ENCODE assay signal across 17 cellular contexts in genomic region chr20:32451682-32452461, GRCh38.
A peak's percentile ranks its signal among the peaks of the same experiment; 100 is the strongest.
DNase-seq lines count a peak whose midpoint lies in the region; ATAC-seq and TF ChIP-seq lines count a peak whose summit lies in the region.
"Had no signal": no experiment of that assay in that cellular context is flagged by ENCODE, and none has a peak within 500 bp of the region (broad histone marks: within the 10 kb centered on the region; RNA-seq: fewer than 3 reads in every experiment).

No MANE protein-coding gene starts in this region.

- peaks cover 100% of the 10 kb centered on the region for H4K20me1 ChIP-seq in BLaER1

- in situ Hi-C loops in GM13977 (cut with MboI; ENCODE audit: low pct_unique_long_range_greater_than_20kb, low sequenced_read_pairs, unreplicated experiment): no loop called here

- H3K36me3 ChIP-seq in BLaER1 (peaks cover 94% of the 10 kb centered on the region), ascending aorta (peaks cover 8 to 19% of the 10 kb centered on the region in 2 donors)
- H3K36me3 ChIP-seq in naive thymus-derived CD4-positive, alpha-beta T cell (ENCODE audit: control insufficient read depth in 2 of 3, insufficient read depth in 3 of 3, low read length in 3 of 3): peaks cover 0 to 100% (median 22%) of the 10 kb centered on the region in 3 experiments

- H3K4me3 ChIP-seq in BLaER1: peak overlapping the region; percentile 10; the same call in 1 of the 2 replicates
- H3K4me3 ChIP-seq in naive thymus-derived CD4-positive, alpha-beta T cell (ENCODE audit: low read length): no peak overlapping the region
- no peak overlapping the region for H3K4me3 ChIP-seq in ascending aorta

- H3K27me3 Mint-ChIP-seq in activated naive CD8-positive, alpha-beta T cell treated with anti-CD3 and anti-CD28 coated beads, Interleukin-2, amount 10 ng/mL, durations not matched to agents 7 days and 5 days: no peaks in the 10 kb centered on the region
- H3K27me3 Mint-ChIP-seq in naive thymus-derived CD4-positive, alpha-beta T cell: no peaks in the 10 kb centered on the region
- no peaks in the 10 kb centered on the region for H3K27me3 Mint-ChIP-seq in activated T-helper 2 cell treated with anti-CD3 and anti-CD28 coated beads, Interferon-gamma antibody, Interleukin-2, Interleukin-4, amounts not matched to agents 10 μg/mL and 5 μg/mL and 100 μg/mL, durations not matched to agents 14 hours and 24 hours and 36 hours (ENCODE audit: low read depth)
- H3K27me3 Mint-ChIP-seq: activated CD4-positive, alpha-beta T cell treated with anti-CD3 and anti-CD28 coated beads, Interleukin-2, amount 10 ng/mL, durations not matched to agents 24 days and 14 days had no signal

- H3K27ac Mint-ChIP-seq in activated naive CD8-positive, alpha-beta T cell treated with anti-CD3 and anti-CD28 coated beads, Interleukin-2, amount 10 ng/mL, durations not matched to agents 7 days and 5 days: peak overlapping the region; percentile 20
- H3K27ac Mint-ChIP-seq in naive thymus-derived CD4-positive, alpha-beta T cell: peak overlapping the region in 8 of 9 donors; percentile 57 to 87 (median 75)
- H3K27ac Mint-ChIP-seq in activated T-helper 2 cell treated with anti-CD3 and anti-CD28 coated beads, Interferon-gamma antibody, Interleukin-2, Interleukin-4, amounts not matched to agents 10 μg/mL and 5 μg/mL and 100 μg/mL, durations not matched to agents 14 hours and 24 hours and 36 hours: no peak overlapping the region
- H3K27ac Mint-ChIP-seq: activated CD4-positive, alpha-beta T cell treated with anti-CD3 and anti-CD28 coated beads, Interleukin-2, amount 10 ng/mL, durations not matched to agents 24 days and 14 days had no signal

- H3K27ac ChIP-seq in BLaER1 (peak overlapping the region; percentile 48; the same call in 1 of the 2 replicates), ascending aorta (no peak overlapping the region)
- H3K27ac ChIP-seq in naive thymus-derived CD4-positive, alpha-beta T cell (ENCODE audit: low read depth, low read length): no peak overlapping the region

- CTCF ChIA-PET in naive thymus-derived CD4-positive, alpha-beta T cell (lab: Charles Lee): interaction anchor here (0.6 kb wide), 1 partner anchor 67 kb away, joined by 6 read pairs; no protein-coding TSS in a partner anchor

- peaks cover 1% of the 10 kb centered on the region for H3K4me1 Mint-ChIP-seq in activated naive CD8-positive, alpha-beta T cell treated with anti-CD3 and anti-CD28 coated beads, Interleukin-2, amount 10 ng/mL, durations not matched to agents 7 days and 5 days
- H3K4me1 Mint-ChIP-seq in naive thymus-derived CD4-positive, alpha-beta T cell: peaks cover 2 to 24% (median 15%) of the 10 kb centered on the region in 7 donors
- no peaks in the 10 kb centered on the region for H3K4me1 Mint-ChIP-seq in activated T-helper 2 cell treated with anti-CD3 and anti-CD28 coated beads, Interferon-gamma antibody, Interleukin-2, Interleukin-4, amounts not matched to agents 10 μg/mL and 5 μg/mL and 100 μg/mL, durations not matched to agents 14 hours and 24 hours and 36 hours (ENCODE audit: low read depth)

- H3K9ac ChIP-seq in BLaER1: no peak overlapping the region

- no peaks in the 10 kb centered on the region for H3K9me3 ChIP-seq in BLaER1
- no peaks in the 10 kb centered on the region for H3K9me3 ChIP-seq in naive thymus-derived CD4-positive, alpha-beta T cell (ENCODE audit: control insufficient read depth in 2 of 3, low read length in 3 of 3)
- H3K9me3 ChIP-seq in ascending aorta: no peaks in the 10 kb centered on the region

- POLR2A ChIA-PET in activated naive CD8-positive, alpha-beta T cell treated with anti-CD3 and anti-CD28 coated beads, Interleukin-2, amount 10 ng/mL, durations not matched to agents 7 days and 5 days (lab: Charles Lee): no interaction called here
- POLR2A ChIA-PET in naive thymus-derived CD4-positive, alpha-beta T cell (lab: Charles Lee): no interaction called here

- H3K4me2 ChIP-seq in BLaER1: peak overlapping the region; percentile 89

- H3K27me3 ChIP-seq in BLaER1: no peaks in the 10 kb centered on the region
- H3K27me3 ChIP-seq in naive thymus-derived CD4-positive, alpha-beta T cell (ENCODE audit: control insufficient read depth in 2 of 2, insufficient read depth in 2 of 2, low read length in 2 of 2): no peaks in the 10 kb centered on the region
- H3K27me3 ChIP-seq in ascending aorta: no peaks in the 10 kb centered on the region

- no peak for ATAC-seq in activated naive CD8-positive, alpha-beta T cell treated with anti-CD3 and anti-CD28 coated beads, Interleukin-2, amount 10 ng/mL, durations not matched to agents 7 days and 5 days (ENCODE audit: low read depth)
- ATAC-seq in naive thymus-derived CD4-positive, alpha-beta T cell: no peak
- ATAC-seq in HG03432 (IDR thresholded peaks at IDR 0.05; ENCODE audit: unreplicated experiment): no peak

- H3K9me3 Mint-ChIP-seq in activated naive CD8-positive, alpha-beta T cell treated with anti-CD3 and anti-CD28 coated beads, Interleukin-2, amount 10 ng/mL, durations not matched to agents 7 days and 5 days: no peaks in the 10 kb centered on the region
- H3K9me3 Mint-ChIP-seq in naive thymus-derived CD4-positive, alpha-beta T cell: peaks cover 0 to 3% (median 0%) of the 10 kb centered on the region in 11 donors
- no peaks in the 10 kb centered on the region for H3K9me3 Mint-ChIP-seq in activated T-helper 2 cell treated with anti-CD3 and anti-CD28 coated beads, Interferon-gamma antibody, Interleukin-2, Interleukin-4, amounts not matched to agents 10 μg/mL and 5 μg/mL and 100 μg/mL, durations not matched to agents 14 hours and 24 hours and 36 hours
- H3K9me3 Mint-ChIP-seq: activated CD4-positive, alpha-beta T cell treated with anti-CD3 and anti-CD28 coated beads, Interleukin-2, amount 10 ng/mL, durations not matched to agents 24 days and 14 days had no signal

- H3K36me3 Mint-ChIP-seq in activated naive CD8-positive, alpha-beta T cell treated with anti-CD3 and anti-CD28 coated beads, Interleukin-2, amount 10 ng/mL, durations not matched to agents 7 days and 5 days: peaks cover 4% of the 10 kb centered on the region
- H3K36me3 Mint-ChIP-seq in naive thymus-derived CD4-positive, alpha-beta T cell: peaks cover 0 to 30% (median 2%) of the 10 kb centered on the region in 5 donors
- H3K36me3 Mint-ChIP-seq in activated T-helper 2 cell treated with anti-CD3 and anti-CD28 coated beads, Interferon-gamma antibody, Interleukin-2, Interleukin-4, amounts not matched to agents 10 μg/mL and 5 μg/mL and 100 μg/mL, durations not matched to agents 14 hours and 24 hours and 36 hours (ENCODE audit: low read depth): peaks cover 16% of the 10 kb centered on the region

- DNase-seq in GM13977 (ENCODE audit: low spot score) (no peak), ascending aorta (ENCODE audit: low spot score in 2 of 2) (no peak), superior temporal gyrus (ENCODE audit: extremely low spot score) (no peak)
- no peak for DNase-seq in activated naive CD8-positive, alpha-beta T cell treated with anti-CD3 and anti-CD28 coated beads, Interleukin-2, amount 10 ng/mL, durations not matched to agents 7 days and 5 days
- DNase-seq in naive thymus-derived CD4-positive, alpha-beta T cell: no peak
- no peak for DNase-seq in activated T-helper 2 cell treated with anti-CD3 and anti-CD28 coated beads, Interferon-gamma antibody, Interleukin-2, Interleukin-4, amounts not matched to agents 10 μg/mL and 5 μg/mL and 100 μg/mL, durations not matched to agents 14 hours and 24 hours and 36 hours (ENCODE audit: low spot score)
- DNase-seq: activated CD4-positive, alpha-beta T cell treated with anti-CD3 and anti-CD28 coated beads, Interleukin-2, amount 10 ng/mL, durations not matched to agents 24 days and 14 days; activated gamma-delta T cell; dermis blood vessel endothelial cell; NCI-H2171 treated with DMSO at 0.1 percent for 48 hours; OCI-M1; stimulated activated CD4-positive, alpha-beta T cell treated with anti-CD3 and anti-CD28 coated beads, Interleukin-4, amount 100 ng/mL, for 1 hour; stimulated activated naive CD4-positive, alpha-beta T cell treated with Interleukin-2 at 50 U/mL for 16 hours; T-helper 1 cell had no signal

- peak; percentile 14 for TF ChIP-seq CTCF in GM13977 (IDR thresholded peaks at IDR 0.05; ENCODE audit: extremely low read depth, insufficient read depth, missing control alignments)
- TF ChIP-seq CTCF in ascending aorta (IDR thresholded peaks at IDR 0.05): no peak

- no peak overlapping the region for H3K4me3 Mint-ChIP-seq in activated naive CD8-positive, alpha-beta T cell treated with anti-CD3 and anti-CD28 coated beads, Interleukin-2, amount 10 ng/mL, durations not matched to agents 7 days and 5 days
- H3K4me3 Mint-ChIP-seq in naive thymus-derived CD4-positive, alpha-beta T cell: no peak overlapping the region
- no peak overlapping the region for H3K4me3 Mint-ChIP-seq in activated T-helper 2 cell treated with anti-CD3 and anti-CD28 coated beads, Interferon-gamma antibody, Interleukin-2, Interleukin-4, amounts not matched to agents 10 μg/mL and 5 μg/mL and 100 μg/mL, durations not matched to agents 14 hours and 24 hours and 36 hours (ENCODE audit: low read depth)
- H3K4me3 Mint-ChIP-seq: activated CD4-positive, alpha-beta T cell treated with anti-CD3 and anti-CD28 coated beads, Interleukin-2, amount 10 ng/mL, durations not matched to agents 24 days and 14 days; CD14-positive monocyte had no signal

- intact Hi-C loops in naive thymus-derived CD4-positive, alpha-beta T cell (cut with micrococcal nuclease): no loop called here
- intact Hi-C loops in ascending aorta (cut with DNase I): no loop called here
- intact Hi-C loops in activated T-helper 2 cell treated with anti-CD3 and anti-CD28 coated beads, Interferon-gamma antibody, Interleukin-2, Interleukin-4, amounts not matched to agents 10 μg/mL and 5 μg/mL and 100 μg/mL, durations not matched to agents 14 hours and 24 hours and 36 hours (cut with micrococcal nuclease): no loop called here

- H3K4me1 ChIP-seq in BLaER1 (peaks cover 100% of the 10 kb centered on the region), ascending aorta (peaks cover 3 to 4% of the 10 kb centered on the region in 2 donors)
- H3K4me1 ChIP-seq in naive thymus-derived CD4-positive, alpha-beta T cell (ENCODE audit: control insufficient read depth in 2 of 2, insufficient read depth in 2 of 2, low read length in 2 of 2): no peaks in the 10 kb centered on the region
